In the genomic region with DNA sequence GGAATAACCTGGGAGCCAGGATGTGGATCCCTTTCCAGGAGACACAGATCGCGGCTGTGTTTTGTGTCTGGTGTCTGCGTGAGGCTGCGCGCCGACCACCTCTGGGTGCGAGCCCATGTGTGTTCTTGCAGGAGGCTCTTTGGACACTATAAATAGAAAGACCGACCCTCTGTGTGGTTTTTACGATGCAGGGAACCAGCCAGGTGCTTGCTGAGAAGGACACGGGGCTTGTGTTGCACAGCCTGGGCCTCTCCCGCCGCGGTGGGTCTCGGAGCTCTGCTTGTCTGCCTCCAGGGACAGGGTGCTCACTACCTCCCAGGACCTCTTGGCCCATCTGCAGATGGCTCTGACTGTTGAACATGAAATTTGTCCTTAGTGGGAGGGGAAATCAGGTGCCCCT, we compare ENCODE assay signal across 10 cellular contexts. TPM values are rescaled to one million over a fixed set of nuclear protein-coding genes. Genes with fewer than 3 reads are reported as not detected.
DNase-seq lines count a peak whose midpoint lies in the region; ATAC-seq and TF ChIP-seq lines count a peak whose summit lies in the region.
"Had no signal": no experiment of that assay in that cellular context is flagged by ENCODE, and none has a peak within 500 bp of the region (broad histone marks: within the 10 kb centered on the region; RNA-seq: fewer than 3 reads in every experiment).

No MANE protein-coding gene starts in this region.

- H3K36me3 ChIP-seq in smooth muscle cell (ENCODE audit: low read depth) = no peaks in the 10 kb centered on the region

- peak overlapping the region; percentile 70 for H3K4me3 Mint-ChIP-seq in activated T-cell treated with anti-CD3 and anti-CD28 coated beads, Interleukin-2, amount 50 U/mL, for 24 hours
- H3K4me3 Mint-ChIP-seq in activated CD8-positive, alpha-beta T cell treated with anti-CD3 and anti-CD28 coated beads for 36 hours = peak overlapping the region; percentile 62
- H3K4me3 Mint-ChIP-seq in glutamatergic neuron (ENCODE audit: unreplicated experiment) = peak overlapping the region; percentile 84

- no peaks in the 10 kb centered on the region for H3K79me2 ChIP-seq in smooth muscle cell (ENCODE audit: low read depth)

- CTCF ChIA-PET in activated CD8-positive, alpha-beta T cell treated with anti-CD3 and anti-CD28 coated beads for 36 hours (lab: Charles Lee) = no interaction called here

- no peak overlapping the region for H3K27ac ChIP-seq in smooth muscle cell (ENCODE audit: low read depth)
- H3K27ac ChIP-seq: HL-60 had no signal

- peak; percentile 19 for ATAC-seq in activated CD8-positive, alpha-beta T cell treated with anti-CD3 and anti-CD28 coated beads for 36 hours
- ATAC-seq in HG02623 (IDR thresholded peaks at IDR 0.05; ENCODE audit: unreplicated experiment) = no peak
- ATAC-seq in Right ventricle myocardium superior (ENCODE audit: poor library complexity) = no peak

- H3K27me3 Mint-ChIP-seq in activated T-cell treated with anti-CD3 and anti-CD28 coated beads, Interleukin-2, amount 50 U/mL, for 24 hours = peaks cover 19% of the 10 kb centered on the region
- H3K27me3 Mint-ChIP-seq in activated CD8-positive, alpha-beta T cell treated with anti-CD3 and anti-CD28 coated beads for 36 hours = peaks cover 21% of the 10 kb centered on the region
- peaks cover 7% of the 10 kb centered on the region for H3K27me3 Mint-ChIP-seq in glutamatergic neuron (ENCODE audit: unreplicated experiment)

- H3K27me3 ChIP-seq in smooth muscle cell (ENCODE audit: low read depth) = peaks cover 20% of the 10 kb centered on the region

- H3K4me1 Mint-ChIP-seq in activated T-cell treated with anti-CD3 and anti-CD28 coated beads, Interleukin-2, amount 50 U/mL, for 24 hours (ENCODE audit: low read depth) = peaks cover 16% of the 10 kb centered on the region
- H3K4me1 Mint-ChIP-seq in activated CD8-positive, alpha-beta T cell treated with anti-CD3 and anti-CD28 coated beads for 36 hours (ENCODE audit: low read depth) = peaks cover 13% of the 10 kb centered on the region
- peaks cover 12% of the 10 kb centered on the region for H3K4me1 Mint-ChIP-seq in glutamatergic neuron (ENCODE audit: low read depth, unreplicated experiment)

- intact Hi-C loops in activated CD8-positive, alpha-beta T cell treated with anti-CD3 and anti-CD28 coated beads for 36 hours (cut with micrococcal nuclease) = no loop called here
- intact Hi-C loops in Right ventricle myocardium superior (cut with DNase I) = no loop called here

- H4K20me1 ChIP-seq in smooth muscle cell (ENCODE audit: low read depth) = no peaks in the 10 kb centered on the region

- no peaks in the 10 kb centered on the region for H3F3A ChIP-seq in smooth muscle cell (ENCODE audit: low read depth)

- no peak for TF ChIP-seq CTCF in activated CD8-positive, alpha-beta T cell treated with anti-CD3 and anti-CD28 coated beads for 36 hours (IDR thresholded peaks at IDR 0.05)
- TF ChIP-seq CTCF in glutamatergic neuron (IDR thresholded peaks at IDR 0.05; ENCODE audit: partially characterized antibody, unreplicated experiment) (no peak), smooth muscle cell (IDR thresholded peaks at IDR 0.05; ENCODE audit: borderline replicate concordance, insufficient read depth, poor library complexity, severe bottlenecking) (no peak)

- H3K4me3 ChIP-seq in smooth muscle cell = peak overlapping the region; percentile 39

- DNase-seq in activated T-cell treated with anti-CD3 and anti-CD28 coated beads, Interleukin-2, amount 50 U/mL, for 24 hours = no peak
- DNase-seq in activated T-cell treated with anti-CD3 and anti-CD28 coated beads, Interleukin-2, amount 50 U/mL, for 1 hour = no peak
- DNase-seq in activated CD8-positive, alpha-beta T cell treated with anti-CD3 and anti-CD28 coated beads for 36 hours = no peak
- no peak for DNase-seq in glutamatergic neuron
- DNase-seq in smooth muscle cell (lab: John Stamatoyannopoulos, UW; ENCODE audit: unreplicated experiment) = no peak
- DNase-seq in Right ventricle myocardium superior = no peak
- DNase-seq in AG08396 (ENCODE audit: low spot score) = no peak
- DNase-seq: erythroblast had no signal

- H3K9me3 ChIP-seq in smooth muscle cell (replicated peaks; ENCODE audit: low read depth) = no peaks in the 10 kb centered on the region

- H3K9ac ChIP-seq in smooth muscle cell (ENCODE audit: low read depth) = no peak overlapping the region

- H3K36me3 Mint-ChIP-seq in activated T-cell treated with anti-CD3 and anti-CD28 coated beads, Interleukin-2, amount 50 U/mL, for 24 hours (ENCODE audit: low read depth) = no peaks in the 10 kb centered on the region
- H3K36me3 Mint-ChIP-seq in activated CD8-positive, alpha-beta T cell treated with anti-CD3 and anti-CD28 coated beads for 36 hours (ENCODE audit: low read depth) = no peaks in the 10 kb centered on the region
- no peaks in the 10 kb centered on the region for H3K36me3 Mint-ChIP-seq in glutamatergic neuron (ENCODE audit: unreplicated experiment)

- peak overlapping the region; percentile 62 for H2AFZ ChIP-seq in smooth muscle cell (ENCODE audit: low read depth)

- no peaks in the 10 kb centered on the region for H3K4me1 ChIP-seq in smooth muscle cell (ENCODE audit: low read depth)

- POLR2A ChIA-PET in activated CD8-positive, alpha-beta T cell treated with anti-CD3 and anti-CD28 coated beads for 36 hours (lab: Charles Lee) = interaction anchor here (1.0 kb wide), 1 partner anchor 63 kb away, joined by 4 read pairs; a partner anchor contains a TSS

- H3K27ac Mint-ChIP-seq in activated T-cell treated with anti-CD3 and anti-CD28 coated beads, Interleukin-2, amount 50 U/mL, for 24 hours = peak overlapping the region; percentile 72
- H3K27ac Mint-ChIP-seq in activated CD8-positive, alpha-beta T cell treated with anti-CD3 and anti-CD28 coated beads for 36 hours = no peak overlapping the region
- H3K27ac Mint-ChIP-seq in glutamatergic neuron (ENCODE audit: unreplicated experiment) = peak overlapping the region; percentile 34

- WGBS in smooth muscle cell (ENCODE audit: low lambda C conversion rate) = 44% methylated on average over 14 of the region's 14 CpGs

- no peaks in the 10 kb centered on the region for H3K9me3 Mint-ChIP-seq in activated T-cell treated with anti-CD3 and anti-CD28 coated beads, Interleukin-2, amount 50 U/mL, for 24 hours
- no peaks in the 10 kb centered on the region for H3K9me3 Mint-ChIP-seq in activated CD8-positive, alpha-beta T cell treated with anti-CD3 and anti-CD28 coated beads for 36 hours
- peaks cover 8% of the 10 kb centered on the region for H3K9me3 Mint-ChIP-seq in glutamatergic neuron (ENCODE audit: unreplicated experiment)

- peak overlapping the region; percentile 81 for H3K4me2 ChIP-seq in smooth muscle cell

RNA-seq across cellular contexts. Expression of a gene that starts 0.5 kb away (rescaled TPM):
- 1 to 10 TPM; 1.1 to 1.8 TPM for total RNA-seq in activated CD8-positive, alpha-beta T cell treated with anti-CD3 and anti-CD28 coated beads for 36 hours
- 51.6 TPM for total RNA-seq in glutamatergic neuron (ENCODE audit: unreplicated experiment)
- 0.72 and 1.4 TPM in 2 replicates for total RNA-seq in smooth muscle cell
- 1.0 and 2.1 TPM in 2 replicates for polyA plus RNA-seq in smooth muscle cell
- total RNA-seq in Right ventricle myocardium superior = 0.48 TPM

RNA-seq across cellular contexts. Expression of a gene that starts 22.4 kb away (rescaled TPM):
- total RNA-seq in activated CD8-positive, alpha-beta T cell treated with anti-CD3 and anti-CD28 coated beads for 36 hours = 10 to 100 TPM; 25.2 to 27.7 TPM
- total RNA-seq in glutamatergic neuron (ENCODE audit: unreplicated experiment) (23.4 TPM), smooth muscle cell (14.4 and 23.1 TPM in 2 replicates), Right ventricle myocardium superior (39.5 TPM)
- 50.6 and 60.2 TPM in 2 replicates for polyA plus RNA-seq in smooth muscle cell

RNA-seq across cellular contexts. Expression of a gene that starts 25.9 kb away (rescaled TPM):
- total RNA-seq in activated CD8-positive, alpha-beta T cell treated with anti-CD3 and anti-CD28 coated beads for 36 hours = 1 to 10 TPM in 1 of 2 experiments, under 1 TPM in 1; 0.45 to 1.3 TPM
- total RNA-seq in glutamatergic neuron (ENCODE audit: unreplicated experiment) (2.0 TPM), smooth muscle cell (5.5 and 10.8 TPM in 2 replicates), Right ventricle myocardium superior (6.7 TPM)
- 15.1 and 15.5 TPM in 2 replicates for polyA plus RNA-seq in smooth muscle cell

RNA-seq across cellular contexts. Expression of a gene that starts 53.4 kb away (rescaled TPM):
- total RNA-seq in activated CD8-positive, alpha-beta T cell treated with anti-CD3 and anti-CD28 coated beads for 36 hours = 10 to 100 TPM; 18.0 to 19.2 TPM
- total RNA-seq in glutamatergic neuron (ENCODE audit: unreplicated experiment) (24.3 TPM), smooth muscle cell (1.9 and 2.9 TPM in 2 replicates), Right ventricle myocardium superior (6.9 TPM)
- 1.2 and 3.3 TPM in 2 replicates for polyA plus RNA-seq in smooth muscle cell

Comparison
In these comparisons a context has a peak if more than half of its experiments do, and no peak if none do; other contexts are left out.
1. RNA of a gene that starts 0.5 kb away (total RNA-seq): 51.6 TPM in glutamatergic neuron (single experiment); 1.1 to 1.8 TPM in activated CD8-positive, alpha-beta T cell treated with anti-CD3 and anti-CD28 coated beads for 36 hours, 0.72 to 1.4 TPM in smooth muscle cell and 0.48 TPM in Right ventricle myocardium superior (single experiment); every median in the first group is over 10 times any median in the second.
2. Peak in every context shown above with its lines, with median percentiles within 50 percentile points of each other: H3K4me3 Mint-ChIP-seq.